ENCODE assay signal across 24 cellular contexts in genomic region chr10:14530465-14530864, GRCh38.
DNase-seq lines count a peak whose midpoint lies in the region; ATAC-seq and TF ChIP-seq lines count a peak whose summit lies in the region.
"Had no signal": no experiment of that assay in that cellular context is flagged by ENCODE, and none has a peak within 500 bp of the region (broad histone marks: within the 10 kb centered on the region; RNA-seq: fewer than 3 reads in every experiment).

No MANE protein-coding gene starts in this region.

- no peaks in the 10 kb centered on the region for H3K9me3 Mint-ChIP-seq in activated naive CD4-positive, alpha-beta T cell treated with anti-CD3 and anti-CD28 coated beads, Interleukin-2, amount 50 U/mL, for 24 hours
- no peaks in the 10 kb centered on the region for H3K9me3 Mint-ChIP-seq in activated naive CD4-positive, alpha-beta T cell treated with anti-CD3 and anti-CD28 coated beads, Interleukin-2, amount 10 ng/mL, durations not matched to agents 7 days and 5 days
- H3K9me3 Mint-ChIP-seq in activated CD8-positive, alpha-beta T cell treated with anti-CD3 and anti-CD28 coated beads, Interleukin-2, amount 10 ng/mL, durations not matched to agents 7 days and 5 days (ENCODE audit: insufficient read depth), result no peaks in the 10 kb centered on the region
- no peaks in the 10 kb centered on the region for H3K9me3 Mint-ChIP-seq in stimulated activated effector memory CD8-positive, alpha-beta T cell treated with anti-CD3 and anti-CD28 coated beads, Interleukin-12 subunit alpha, Interleukin-12 subunit beta, amount 100 ng/mL, for 72 hours
- no peaks in the 10 kb centered on the region for H3K9me3 Mint-ChIP-seq in stimulated activated naive B cell treated with anti-CD40 and anti-IgM and Interleukin-4, amounts not matched to agents 10 μg/mL and 1 μg/mL and 100 μg/mL, for 72 hours
- H3K9me3 Mint-ChIP-seq: GM23338, neural progenitor cell had no signal

- peak overlapping the region; percentile 77 for H3K27ac Mint-ChIP-seq in activated naive CD4-positive, alpha-beta T cell treated with anti-CD3 and anti-CD28 coated beads, Interleukin-2, amount 50 U/mL, for 24 hours
- no peak overlapping the region for H3K27ac Mint-ChIP-seq in activated naive CD4-positive, alpha-beta T cell treated with anti-CD3 and anti-CD28 coated beads, Interleukin-2, amount 10 ng/mL, durations not matched to agents 7 days and 5 days
- no peak overlapping the region for H3K27ac Mint-ChIP-seq in activated CD8-positive, alpha-beta T cell treated with anti-CD3 and anti-CD28 coated beads, Interleukin-2, amount 10 ng/mL, durations not matched to agents 7 days and 5 days
- H3K27ac Mint-ChIP-seq in stimulated activated effector memory CD8-positive, alpha-beta T cell treated with anti-CD3 and anti-CD28 coated beads, Interleukin-12 subunit alpha, Interleukin-12 subunit beta, amount 100 ng/mL, for 72 hours, result peak overlapping the region; percentile 79
- H3K27ac Mint-ChIP-seq in stimulated activated naive B cell treated with anti-CD40 and anti-IgM and Interleukin-4, amounts not matched to agents 10 μg/mL and 1 μg/mL and 100 μg/mL, for 72 hours, result no peak overlapping the region
- H3K27ac Mint-ChIP-seq: GM23338, neural progenitor cell had no signal

- peaks cover 21% of the 10 kb centered on the region for H3K36me3 Mint-ChIP-seq in activated naive CD4-positive, alpha-beta T cell treated with anti-CD3 and anti-CD28 coated beads, Interleukin-2, amount 50 U/mL, for 24 hours
- peaks cover 63% of the 10 kb centered on the region for H3K36me3 Mint-ChIP-seq in activated naive CD4-positive, alpha-beta T cell treated with anti-CD3 and anti-CD28 coated beads, Interleukin-2, amount 10 ng/mL, durations not matched to agents 7 days and 5 days
- H3K36me3 Mint-ChIP-seq in activated CD8-positive, alpha-beta T cell treated with anti-CD3 and anti-CD28 coated beads, Interleukin-2, amount 10 ng/mL, durations not matched to agents 7 days and 5 days (ENCODE audit: low read depth), result peaks cover 70% of the 10 kb centered on the region
- peaks cover 94% of the 10 kb centered on the region for H3K36me3 Mint-ChIP-seq in stimulated activated effector memory CD8-positive, alpha-beta T cell treated with anti-CD3 and anti-CD28 coated beads, Interleukin-12 subunit alpha, Interleukin-12 subunit beta, amount 100 ng/mL, for 72 hours
- H3K36me3 Mint-ChIP-seq in stimulated activated naive B cell treated with anti-CD40 and anti-IgM and Interleukin-4, amounts not matched to agents 10 μg/mL and 1 μg/mL and 100 μg/mL, for 72 hours, result peaks cover 21 to 43% of the 10 kb centered on the region in 2 donors

- WGBS in hepatocyte (ENCODE audit: low lambda C conversion rate, missing lambda C conversion rate), result 65% methylated on average over 5 of the region's 5 CpGs

- H3K27me3 Mint-ChIP-seq in activated naive CD4-positive, alpha-beta T cell treated with anti-CD3 and anti-CD28 coated beads, Interleukin-2, amount 50 U/mL, for 24 hours, result no peaks in the 10 kb centered on the region
- no peaks in the 10 kb centered on the region for H3K27me3 Mint-ChIP-seq in activated naive CD4-positive, alpha-beta T cell treated with anti-CD3 and anti-CD28 coated beads, Interleukin-2, amount 10 ng/mL, durations not matched to agents 7 days and 5 days
- H3K27me3 Mint-ChIP-seq in activated CD8-positive, alpha-beta T cell treated with anti-CD3 and anti-CD28 coated beads, Interleukin-2, amount 10 ng/mL, durations not matched to agents 7 days and 5 days (ENCODE audit: low read depth), result no peaks in the 10 kb centered on the region
- H3K27me3 Mint-ChIP-seq in stimulated activated naive B cell treated with anti-CD40 and anti-IgM and Interleukin-4, amounts not matched to agents 10 μg/mL and 1 μg/mL and 100 μg/mL, for 72 hours, result no peaks in the 10 kb centered on the region

- H3K4me1 Mint-ChIP-seq in activated naive CD4-positive, alpha-beta T cell treated with anti-CD3 and anti-CD28 coated beads, Interleukin-2, amount 50 U/mL, for 24 hours, result peaks cover 94% of the 10 kb centered on the region
- peaks cover 87% of the 10 kb centered on the region for H3K4me1 Mint-ChIP-seq in activated naive CD4-positive, alpha-beta T cell treated with anti-CD3 and anti-CD28 coated beads, Interleukin-2, amount 10 ng/mL, durations not matched to agents 7 days and 5 days
- peaks cover 82% of the 10 kb centered on the region for H3K4me1 Mint-ChIP-seq in activated CD8-positive, alpha-beta T cell treated with anti-CD3 and anti-CD28 coated beads, Interleukin-2, amount 10 ng/mL, durations not matched to agents 7 days and 5 days (ENCODE audit: low read depth)
- peaks cover 70% of the 10 kb centered on the region for H3K4me1 Mint-ChIP-seq in stimulated activated effector memory CD8-positive, alpha-beta T cell treated with anti-CD3 and anti-CD28 coated beads, Interleukin-12 subunit alpha, Interleukin-12 subunit beta, amount 100 ng/mL, for 72 hours
- H3K4me1 Mint-ChIP-seq in stimulated activated naive B cell treated with anti-CD40 and anti-IgM and Interleukin-4, amounts not matched to agents 10 μg/mL and 1 μg/mL and 100 μg/mL, for 72 hours, result peaks cover 22 to 40% of the 10 kb centered on the region in 2 donors
- H3K4me1 Mint-ChIP-seq: GM23338 had no signal

- peak overlapping the region; percentile 52 for H3K27ac ChIP-seq in hepatocyte
- H3K27ac ChIP-seq in upper lobe of right lung, result no peak overlapping the region
- H3K27ac ChIP-seq: cardiac muscle cell, gastrocnemius medialis, neural progenitor cell, skin epidermis had no signal

- peaks cover 36% of the 10 kb centered on the region for H3K4me1 ChIP-seq in hepatocyte (ENCODE audit: insufficient read depth)
- H3K4me1 ChIP-seq in upper lobe of right lung, result no peaks in the 10 kb centered on the region
- H3K4me1 ChIP-seq: gastrocnemius medialis, neural progenitor cell had no signal

- H3K9me2 ChIP-seq in hepatocyte (replicated peaks; ENCODE audit: insufficient read depth), result no peaks in the 10 kb centered on the region

- intact Hi-C loops in upper lobe of right lung (cut with DNase I), result no loop called here

- H3K27me3 ChIP-seq in hepatocyte, result no peaks in the 10 kb centered on the region
- no peaks in the 10 kb centered on the region for H3K27me3 ChIP-seq in upper lobe of right lung
- H3K27me3 ChIP-seq: cardiac muscle cell, dorsolateral prefrontal cortex, gastrocnemius medialis, neural progenitor cell had no signal

- no peak for ATAC-seq in activated CD8-positive, alpha-beta T cell treated with anti-CD3 and anti-CD28 coated beads, Interleukin-2, amount 10 ng/mL, durations not matched to agents 7 days and 5 days
- ATAC-seq in stimulated activated effector memory CD8-positive, alpha-beta T cell treated with anti-CD3 and anti-CD28 coated beads, Interleukin-12 subunit alpha, Interleukin-12 subunit beta, amount 100 ng/mL, for 72 hours, result no peak
- no peak for ATAC-seq in upper lobe of right lung
- no peak for ATAC-seq in stimulated activated naive B cell treated with anti-CD40 and anti-IgM and Interleukin-4, amounts not matched to agents 10 μg/mL and 1 μg/mL and 100 μg/mL, for 72 hours (replicated peaks)
- ATAC-seq: gastrocnemius medialis, GM23338, left cardiac atrium had no signal

- H2AFZ ChIP-seq in hepatocyte, result no peak overlapping the region
- H2AFZ ChIP-seq: GM23338, neural progenitor cell had no signal

- CTCF ChIA-PET in activated naive CD4-positive, alpha-beta T cell treated with anti-CD3 and anti-CD28 coated beads, Interleukin-2, amount 10 ng/mL, durations not matched to agents 7 days and 5 days (lab: Charles Lee), result no interaction called here
- CTCF ChIA-PET in activated CD8-positive, alpha-beta T cell treated with anti-CD3 and anti-CD28 coated beads, Interleukin-2, amount 10 ng/mL, durations not matched to agents 7 days and 5 days (lab: Charles Lee), result interaction anchor here (1.2 to 1.3 kb wide), 2 partner anchors 12 to 31 kb away, joined by 3 to 4 read pairs; no protein-coding TSS in a partner anchor

- H4K20me1 ChIP-seq in hepatocyte (ENCODE audit: insufficient read depth, poor library complexity, severe bottlenecking), result no peaks in the 10 kb centered on the region

- DNase-seq in activated naive CD4-positive, alpha-beta T cell treated with anti-CD3 and anti-CD28 coated beads, Interleukin-2, amount 10 ng/mL, durations not matched to agents 7 days and 5 days, result no peak
- DNase-seq in activated CD8-positive, alpha-beta T cell treated with anti-CD3 and anti-CD28 coated beads, Interleukin-2, amount 10 ng/mL, durations not matched to agents 7 days and 5 days, result peak; percentile 15
- no peak for DNase-seq in hepatocyte (ENCODE audit: low spot score)
- peak in 1 of 2 donors; percentile 40 for DNase-seq in stimulated activated effector memory CD8-positive, alpha-beta T cell treated with anti-CD3 and anti-CD28 coated beads, Interleukin-12 subunit alpha, Interleukin-12 subunit beta, amount 100 ng/mL, for 72 hours (ENCODE audit: low spot score in 2 of 2)
- DNase-seq in upper lobe of right lung, result no peak
- no peak for DNase-seq in stimulated activated naive B cell treated with anti-CD40 and anti-IgM and Interleukin-4, amounts not matched to agents 10 μg/mL and 1 μg/mL and 100 μg/mL, for 72 hours
- no peak for DNase-seq in GF-D8 (lab: John Stamatoyannopoulos, UW)
- DNase-seq: activated CD4-positive, alpha-beta T cell treated with anti-CD3 and anti-CD28 coated beads, Interleukin-2, amount 50 U/mL, for 4 hours; activated T-cell treated with anti-CD3 and anti-CD28 coated beads, Interleukin-2, amount 50 U/mL, for 1 hour; amniotic stem cell; DND-41; dorsolateral prefrontal cortex; erythroblast; gastrocnemius medialis; left cardiac atrium; mesenchymal stem cell; NCI-H1105 treated with DMSO at 0.1 percent for 48 hours; NCI-H524 treated with DMSO at 0.1 percent for 48 hours; stimulated activated CD4-positive, alpha-beta T cell treated with anti-CD3 and anti-CD28 coated beads, Interleukin-4, amount 100 ng/mL, for 1 hour had no signal

- H3K4me3 ChIP-seq in hepatocyte, result no peak overlapping the region
- no peak overlapping the region for H3K4me3 ChIP-seq in upper lobe of right lung
- H3K4me3 ChIP-seq: cardiac muscle cell, dorsolateral prefrontal cortex, gastrocnemius medialis, GM23338, neural progenitor cell, skin epidermis had no signal

- peaks cover 59% of the 10 kb centered on the region for H3K79me2 ChIP-seq in hepatocyte

- TF ChIP-seq CTCF in hepatocyte (IDR thresholded peaks at IDR 0.05; ENCODE audit: poor library complexity), result no peak
- no peak for TF ChIP-seq CTCF in upper lobe of right lung (IDR thresholded peaks at IDR 0.05)

- H3K9me3 ChIP-seq in hepatocyte (ENCODE audit: low read depth) (no peaks in the 10 kb centered on the region), upper lobe of right lung (no peaks in the 10 kb centered on the region)
- H3K9me3 ChIP-seq: gastrocnemius medialis had no signal

- POLR2A ChIA-PET in activated CD8-positive, alpha-beta T cell treated with anti-CD3 and anti-CD28 coated beads, Interleukin-2, amount 10 ng/mL, durations not matched to agents 7 days and 5 days (lab: Charles Lee), result no interaction called here

- H3K4me3 Mint-ChIP-seq in activated naive CD4-positive, alpha-beta T cell treated with anti-CD3 and anti-CD28 coated beads, Interleukin-2, amount 50 U/mL, for 24 hours, result no peak overlapping the region
- no peak overlapping the region for H3K4me3 Mint-ChIP-seq in activated naive CD4-positive, alpha-beta T cell treated with anti-CD3 and anti-CD28 coated beads, Interleukin-2, amount 10 ng/mL, durations not matched to agents 7 days and 5 days
- H3K4me3 Mint-ChIP-seq in activated CD8-positive, alpha-beta T cell treated with anti-CD3 and anti-CD28 coated beads, Interleukin-2, amount 10 ng/mL, durations not matched to agents 7 days and 5 days, result no peak overlapping the region
- no peak overlapping the region for H3K4me3 Mint-ChIP-seq in stimulated activated effector memory CD8-positive, alpha-beta T cell treated with anti-CD3 and anti-CD28 coated beads, Interleukin-12 subunit alpha, Interleukin-12 subunit beta, amount 100 ng/mL, for 72 hours
- H3K4me3 Mint-ChIP-seq in stimulated activated naive B cell treated with anti-CD40 and anti-IgM and Interleukin-4, amounts not matched to agents 10 μg/mL and 1 μg/mL and 100 μg/mL, for 72 hours, result no peak overlapping the region
- H3K4me3 Mint-ChIP-seq: GM23338, neural progenitor cell had no signal

- H3K4me2 ChIP-seq in hepatocyte, result no peak overlapping the region
- H3K4me2 ChIP-seq: GM23338, neural progenitor cell had no signal

- H3K36me3 ChIP-seq in hepatocyte (replicated peaks; ENCODE audit: insufficient read depth, low read depth) (no peaks in the 10 kb centered on the region), upper lobe of right lung (peaks cover 34% of the 10 kb centered on the region)
- H3K36me3 ChIP-seq: cardiac muscle cell, gastrocnemius medialis, neural progenitor cell had no signal

Comparison
In these comparisons a context has a peak if more than half of its experiments do, and no peak if none do; other contexts are left out.
1. H3K27ac Mint-ChIP-seq: peak in activated naive CD4-positive, alpha-beta T cell treated with anti-CD3 and anti-CD28 coated beads, Interleukin-2, amount 50 U/mL, for 24 hours (single experiment) and stimulated activated effector memory CD8-positive, alpha-beta T cell treated with anti-CD3 and anti-CD28 coated beads, Interleukin-12 subunit alpha, Interleukin-12 subunit beta, amount 100 ng/mL, for 72 hours (single experiment); none in activated naive CD4-positive, alpha-beta T cell treated with anti-CD3 and anti-CD28 coated beads, Interleukin-2, amount 10 ng/mL, durations not matched to agents 7 days and 5 days (single experiment), activated CD8-positive, alpha-beta T cell treated with anti-CD3 and anti-CD28 coated beads, Interleukin-2, amount 10 ng/mL, durations not matched to agents 7 days and 5 days (single experiment) and stimulated activated naive B cell treated with anti-CD40 and anti-IgM and Interleukin-4, amounts not matched to agents 10 μg/mL and 1 μg/mL and 100 μg/mL, for 72 hours (single experiment).